Comparison of ENCODE assay signal across 16 cellular contexts in genomic region chr7:138154646-138155045, GRCh38.
DNase-seq lines count a peak whose midpoint lies in the region; ATAC-seq, FAIRE-seq and TF ChIP-seq lines count a peak whose summit lies in the region.
"Had no signal": no experiment of that assay in that cellular context is flagged by ENCODE, and none has a peak within 500 bp of the region (broad histone marks: within the 10 kb centered on the region; RNA-seq: fewer than 3 reads in every experiment).

No MANE protein-coding gene starts in this region.

- H2BK20ac ChIP-seq in H1 (ENCODE audit: low read length): peak overlapping the region; percentile 34; the same call in 1 of the 2 replicates

- H2BK120ac ChIP-seq in H1 (replicated peaks; ENCODE audit: low read depth, low read length): no peak overlapping the region

- H3F3A ChIP-seq in SK-N-SH (replicated peaks; ENCODE audit: insufficient read depth): no peaks in the 10 kb centered on the region

- TF ChIP-seq CTCF in HepG2 (CRISPR knock-in tag; IDR thresholded peaks at IDR 0.05) (no peak), right lobe of liver (IDR thresholded peaks at IDR 0.05) (no peak), SK-N-SH (IDR thresholded peaks at IDR 0.05) (no peak), H1 (IDR thresholded peaks at IDR 0.05; ENCODE audit: control extremely low read depth in 1 of 3, insufficient read depth in 1 of 3, low read depth in 1 of 3, low read length in 3 of 3) (no peak)

- no peaks in the 10 kb centered on the region for H3K23me2 ChIP-seq in H1 (ENCODE audit: low read depth, low read length)

- H3K9me3 ChIP-seq in HepG2 (ENCODE audit: low read length): no peaks in the 10 kb centered on the region
- H3K9me3 ChIP-seq in right lobe of liver: no peaks in the 10 kb centered on the region
- H3K9me3 ChIP-seq in SK-N-SH: peaks cover 9% of the 10 kb centered on the region; the same call in 1 of the 2 replicates
- H3K9me3 ChIP-seq in H1 (ENCODE audit: insufficient read depth in 2 of 2, low read depth in 1 of 2, low read length in 1 of 2): no peaks in the 10 kb centered on the region; a peak in 1 of 4 replicates

- H3K14ac ChIP-seq in H1 (ENCODE audit: insufficient read length): no peak overlapping the region

- H2AK5ac ChIP-seq in H1 (ENCODE audit: low read depth, low read length): no peak overlapping the region

- no peak for TF ChIP-seq POLR2A in HepG2 (IDR thresholded peaks at IDR 0.05; ENCODE audit: insufficient read depth in 1 of 2, low read depth in 2 of 2, low read length in 2 of 2)
- TF ChIP-seq POLR2A in right lobe of liver (IDR thresholded peaks at IDR 0.05): no peak
- TF ChIP-seq POLR2A in H1 (IDR thresholded peaks at IDR 0.05; ENCODE audit: control extremely low read depth in 1 of 2, low read depth in 2 of 2, low read length in 2 of 2): no peak

- H3K27ac ChIP-seq in HepG2 (ENCODE audit: extremely low read length, insufficient read depth, low read length): peak overlapping the region; percentile 44
- no peak overlapping the region for H3K27ac ChIP-seq in right lobe of liver
- H3K27ac ChIP-seq in SK-N-SH (ENCODE audit: low read depth in 2 of 2, low read length in 1 of 2): peak overlapping the region in 1 of 2 experiments; percentile 53; a peak in 2 of 4 replicates
- H3K27ac ChIP-seq in H1 (ENCODE audit: low read depth, low read length): no peak overlapping the region
- H3K27ac ChIP-seq: C4-2B had no signal

- DNase-seq in HepG2 (ENCODE audit: low spot score): no peak
- DNase-seq in right lobe of liver: no peak
- DNase-seq in SK-N-SH: peak; percentile 66
- no peak for DNase-seq in H1 (ENCODE audit: low read depth in 1 of 2, low spot score in 2 of 2)
- DNase-seq in DMS79 treated with DMSO at 0.1 percent for 48 hours (lab: John Stamatoyannopoulos, UW): no peak
- DNase-seq in SIG-M5 treated with dmso at 0.1 percent for 504 hours (lab: John Stamatoyannopoulos, UW; ENCODE audit: unreplicated experiment): no peak
- DNase-seq in activated effector memory CD4-positive, alpha-beta T cell treated with Interleukin-2 at 50 U/mL for 16 hours: no peak
- DNase-seq: ACHN; Caco-2; CD4-positive, alpha-beta T cell; GDM1; HCEC 1CT had no signal

- no peak overlapping the region for H4K91ac ChIP-seq in H1 (replicated peaks; ENCODE audit: insufficient read length, low read length)

- no peak overlapping the region for H3K56ac ChIP-seq in H1 (replicated peaks; ENCODE audit: insufficient read length, low read depth, low read length)

- POLR2A ChIA-PET in HepG2 (lab: Yijun Ruan, JAX) (no interaction called here), SK-N-SH (lab: Yijun Ruan, JAX) (no interaction called here), H1 (lab: Charles Lee; ENCODE audit: partially characterized antibody) (no interaction called here)

- H2AFZ ChIP-seq in HepG2 (ENCODE audit: low read length): peak overlapping the region; percentile 46
- H2AFZ ChIP-seq in SK-N-SH (ENCODE audit: low read depth): no peak overlapping the region
- H2AFZ ChIP-seq in H1 (ENCODE audit: low read length): no peak overlapping the region

- H3K4me3 ChIP-seq in HepG2 (replicated peaks in 1 of 3; ENCODE audit: insufficient read depth in 1 of 3, low read depth in 2 of 3, low read length in 3 of 3) (no peak overlapping the region), right lobe of liver (no peak overlapping the region), SK-N-SH (ENCODE audit: low read depth in 2 of 2, low read length in 1 of 2) (no peak overlapping the region), H1 (ENCODE audit: extremely low read depth in 1 of 4, insufficient read depth in 2 of 4, low read depth in 3 of 4, low read length in 4 of 4) (no peak overlapping the region)

- no peak overlapping the region for H2BK15ac ChIP-seq in H1 (ENCODE audit: low read length)

- H3K36me3 ChIP-seq in HepG2 (replicated peaks in 1 of 2; ENCODE audit: control insufficient read depth in 1 of 2, insufficient read depth in 2 of 2, low read length in 2 of 2) (no peaks in the 10 kb centered on the region), right lobe of liver (no peaks in the 10 kb centered on the region), SK-N-SH (replicated peaks in 1 of 2; ENCODE audit: control insufficient read depth in 1 of 2, insufficient read depth in 2 of 2, low read length in 1 of 2) (no peaks in the 10 kb centered on the region), H1 (ENCODE audit: control insufficient read depth in 2 of 4, insufficient read depth in 4 of 4, low read length in 3 of 4) (no peaks in the 10 kb centered on the region)

- TF ChIP-seq RAD21 in HepG2 (CRISPR knock-in tag; IDR thresholded peaks at IDR 0.05): no peak
- peak; percentile 15; the same call in 1 of the 2 replicates for TF ChIP-seq RAD21 in SK-N-SH (IDR thresholded peaks at IDR 0.05; ENCODE audit: low read length)
- TF ChIP-seq RAD21 in H1 (IDR thresholded peaks at IDR 0.05 in 1 of 2, conservative IDR thresholded peaks at IDR 0.05 in 1 of 2; ENCODE audit: low read depth in 2 of 2, low read length in 2 of 2): no peak

- H2BK12ac ChIP-seq in H1 (ENCODE audit: low read depth, low read length): no peak overlapping the region

- H3K9ac ChIP-seq in HepG2 (ENCODE audit: insufficient read depth, low read depth, low read length) (no peak overlapping the region), SK-N-SH (no peak overlapping the region), H1 (replicated peaks in 1 of 4; ENCODE audit: extremely low read depth in 1 of 4, low read depth in 3 of 4, low read length in 3 of 4) (no peak overlapping the region)

- no peaks in the 10 kb centered on the region for H3K27me3 ChIP-seq in HepG2 (ENCODE audit: control insufficient read depth in 1 of 2, insufficient read depth in 2 of 2, low read length in 2 of 2)
- H3K27me3 ChIP-seq in right lobe of liver: no peaks in the 10 kb centered on the region
- no peaks in the 10 kb centered on the region for H3K27me3 ChIP-seq in SK-N-SH (ENCODE audit: insufficient read depth)
- H3K27me3 ChIP-seq in H1 (replicated peaks in 1 of 4; ENCODE audit: control insufficient read depth in 3 of 4, extremely low read depth in 1 of 4, insufficient read depth in 3 of 4, low read length in 3 of 4): no peaks in the 10 kb centered on the region

- H2BK5ac ChIP-seq in H1 (ENCODE audit: low read depth, low read length): no peak overlapping the region

- intact Hi-C loops in HepG2 (cut with micrococcal nuclease; ENCODE audit: unreplicated experiment): loop anchor here (5.0 kb wide), 2 partner anchors 67 to 87 kb away; no protein-coding TSS in a partner anchor
- intact Hi-C loops in right lobe of liver (cut with DNase I): no loop called here

- BruUV-seq in HepG2 (replicated peaks; lab: Mats Ljungman, UMichigan): no TSS peak

- no peak overlapping the region for H3K23ac ChIP-seq in H1 (ENCODE audit: insufficient read length)

- peak overlapping the region; percentile 15; the same call in 1 of the 2 replicates for H3K18ac ChIP-seq in H1 (ENCODE audit: extremely low read depth, low read length)

- no peak overlapping the region for H4K5ac ChIP-seq in H1 (ENCODE audit: insufficient read length, low read depth, low read length)

- no peak for FAIRE-seq in HepG2 (lab: Jason Lieb, UNC)
- FAIRE-seq in H1 (lab: Jason Lieb, UNC): no peak
- FAIRE-seq: A204.1, D721Med, H54 had no signal

- H3K9me2 ChIP-seq in SK-N-SH: no peaks in the 10 kb centered on the region

- ATAC-seq in HepG2 (no peak), right lobe of liver (no peak)

- no peak overlapping the region for H3K4ac ChIP-seq in H1 (replicated peaks; ENCODE audit: insufficient read length, low read depth, low read length)

- WGBS in HepG2 (ENCODE audit: low lambda C conversion rate): 92% methylated on average over 3 of the region's 3 CpGs
- WGBS in right lobe of liver (ENCODE audit: insufficient coverage, low coverage, low lambda C conversion rate, missing lambda C conversion rate): 80% methylated on average over 1 of the region's 3 CpGs
- 4% methylated on average over 3 of the region's 3 CpGs for WGBS in SK-N-SH (ENCODE audit: low lambda C conversion rate)
- WGBS in H1 (ENCODE audit: extremely low coverage in 1 of 2, insufficient coverage in 1 of 2, insufficient read length in 1 of 2, insufficient replicate concordance in 2 of 2, low coverage in 1 of 2, low lambda C conversion rate in 2 of 2, missing lambda C conversion rate in 1 of 2), 2 experiments: 92% methylated on average over 3 of the region's 3 CpGs; no CpG with 5 or more reads in 1 of the 2 experiments

- H3K4me2 ChIP-seq in HepG2 (ENCODE audit: low read depth, low read length): no peak overlapping the region
- no peak overlapping the region for H3K4me2 ChIP-seq in SK-N-SH
- H3K4me2 ChIP-seq in H1 (ENCODE audit: insufficient read depth in 1 of 2, low read depth in 2 of 2, low read length in 2 of 2): no peak overlapping the region

- no peaks in the 10 kb centered on the region for H3K79me1 ChIP-seq in H1 (ENCODE audit: low read depth, low read length)

- in situ Hi-C loops in HepG2 (cut with HindIII; ENCODE audit: extremely low pct_ligation_motif_present, low pct_unique_long_range_greater_than_20kb): no loop called here

- TF ChIP-seq EP300 in HepG2 (IDR thresholded peaks at IDR 0.05; ENCODE audit: low read depth in 2 of 2, low read length in 2 of 2) (no peak), HepG2 (CRISPR knock-in tag; IDR thresholded peaks at IDR 0.05; ENCODE audit: borderline replicate concordance) (no peak), SK-N-SH (IDR thresholded peaks at IDR 0.05; ENCODE audit: borderline replicate concordance in 1 of 2, low read depth in 1 of 2, low read length in 1 of 2) (peak in 1 of 2 experiments; percentile 93; a peak in 2 of 4 replicates), H1 (IDR thresholded peaks at IDR 0.05; ENCODE audit: borderline replicate concordance in 1 of 2, low read depth in 2 of 2, low read length in 2 of 2) (no peak)

- peaks cover 67% of the 10 kb centered on the region for H3K4me1 ChIP-seq in HepG2 (ENCODE audit: insufficient read depth, low read length)
- peaks cover 0 to 21% (median 5%) of the 10 kb centered on the region in 4 donors for H3K4me1 ChIP-seq in right lobe of liver
- H3K4me1 ChIP-seq in SK-N-SH (ENCODE audit: control insufficient read depth in 1 of 2, insufficient read depth in 2 of 2, low read depth in 1 of 2, low read length in 1 of 2): peaks cover 0 to 2% of the 10 kb centered on the region in 2 experiments; a peak in 1 of 4 replicates
- H3K4me1 ChIP-seq in H1 (replicated peaks in 1 of 4; ENCODE audit: control insufficient read depth in 3 of 4, insufficient read depth in 4 of 4, low read length in 3 of 4): no peaks in the 10 kb centered on the region

- no peaks in the 10 kb centered on the region for H4K20me1 ChIP-seq in HepG2 (ENCODE audit: insufficient read depth, low read length)
- H4K20me1 ChIP-seq in SK-N-SH (ENCODE audit: insufficient read depth): no peaks in the 10 kb centered on the region
- H4K20me1 ChIP-seq in H1 (replicated peaks in 1 of 2; ENCODE audit: control insufficient read depth in 1 of 2, insufficient read depth in 2 of 2, low read length in 2 of 2): no peaks in the 10 kb centered on the region

- no peak overlapping the region for H4K8ac ChIP-seq in H1 (ENCODE audit: extremely low read depth, insufficient read depth, low read length)

- CTCF ChIA-PET in HepG2 (lab: Yijun Ruan, JAX; ENCODE audit: low intra/inter-chr PET ratio, low total read pairs) (no interaction called here), SK-N-SH (lab: Yijun Ruan, JAX) (interaction anchor here (0.9 kb wide), 1 partner anchor 584 kb away, joined by 3 read pairs; no protein-coding TSS in a partner anchor), H1 (lab: Charles Lee; ENCODE audit: partially characterized antibody) (no interaction called here)

- H3K79me2 ChIP-seq in HepG2 (ENCODE audit: insufficient read depth, low read length): no peaks in the 10 kb centered on the region
- no peaks in the 10 kb centered on the region for H3K79me2 ChIP-seq in SK-N-SH (ENCODE audit: insufficient read depth)
- H3K79me2 ChIP-seq in H1 (ENCODE audit: control insufficient read depth in 1 of 2, insufficient read depth in 2 of 2, low read length in 2 of 2): no peaks in the 10 kb centered on the region
